Comparison of ENCODE assay signal across 11 cellular contexts in the genomic region with DNA sequence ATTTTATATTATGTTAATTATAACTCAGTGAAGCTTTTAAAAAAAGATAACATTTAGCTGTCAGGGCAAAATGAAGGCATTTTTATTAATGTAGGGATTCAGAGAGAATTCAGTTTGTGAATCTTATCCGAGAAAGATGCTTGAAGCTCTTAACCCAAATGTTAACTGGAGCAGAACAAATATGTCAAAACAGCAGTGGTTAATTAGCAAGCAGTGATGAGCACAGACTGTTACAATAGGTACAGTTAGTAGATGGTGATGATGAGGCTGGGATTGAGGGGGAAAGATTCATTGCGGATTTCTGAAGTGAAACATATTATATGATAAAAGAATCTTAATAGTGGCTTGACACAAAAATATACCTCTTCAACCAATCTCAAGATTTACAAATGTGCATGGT.
A peak's percentile ranks its signal among the peaks of the same experiment; 100 is the strongest.
DNase-seq lines count a peak whose midpoint lies in the region; ATAC-seq and TF ChIP-seq lines count a peak whose summit lies in the region.
"Had no signal": no experiment of that assay in that cellular context is flagged by ENCODE, and none has a peak within 500 bp of the region (broad histone marks: within the 10 kb centered on the region; RNA-seq: fewer than 3 reads in every experiment).

No MANE protein-coding gene starts in this region.

- no peak overlapping the region for H3K4me3 ChIP-seq in neural cell (ENCODE audit: low read length)
- H3K4me3 ChIP-seq: HAP-1 had no signal

- peak overlapping the region; percentile 34 for H3K27ac ChIP-seq in neural cell (ENCODE audit: low read length)

- no peaks in the 10 kb centered on the region for H3K9me2 ChIP-seq in neural cell (ENCODE audit: insufficient read depth, low read length)

- no peaks in the 10 kb centered on the region for H3K79me2 ChIP-seq in neural cell (replicated peaks; ENCODE audit: insufficient read depth, low read length)

- no peaks in the 10 kb centered on the region for H4K20me1 ChIP-seq in neural cell (ENCODE audit: insufficient read depth)

- in situ Hi-C loops in G401 (cut with HindIII; ENCODE audit: low sequenced_read_pairs), result no loop called here

- no peaks in the 10 kb centered on the region for H3F3A ChIP-seq in neural cell (ENCODE audit: insufficient read depth, low read length, poor library complexity, severe bottlenecking)

- no peak for ATAC-seq in HG02798 (IDR thresholded peaks at IDR 0.05; ENCODE audit: poor library complexity, unreplicated experiment)
- ATAC-seq in HG03432 (IDR thresholded peaks at IDR 0.05; ENCODE audit: unreplicated experiment), result no peak

- TF ChIP-seq RAD21 in neural cell (conservative IDR thresholded peaks at IDR 0.05), result no peak

- H3K9me3 ChIP-seq in neural cell (ENCODE audit: low read length), result no peaks in the 10 kb centered on the region
- H3K9me3 ChIP-seq: HAP-1 had no signal

- no peaks in the 10 kb centered on the region for H3K36me3 ChIP-seq in neural cell (ENCODE audit: insufficient read depth, low read length)
- H3K36me3 ChIP-seq: HAP-1 had no signal

- DNase-seq in G401 (ENCODE audit: low spot score) (peak; percentile 96), NCI-H2171 (lab: John Stamatoyannopoulos, UW) (peak; percentile 11), cerebellar cortex (ENCODE audit: low spot score) (peak; percentile 95), EL (no peak)
- DNase-seq: Calu3; CD4-positive, alpha-beta T cell; DMS 273 treated with DMSO at 0.1 percent for 48 hours had no signal

- H3K4me2 ChIP-seq in neural cell (ENCODE audit: low read length), result no peak overlapping the region

- no peak for TF ChIP-seq EP300 in neural cell (conservative IDR thresholded peaks at IDR 0.05; ENCODE audit: poor library complexity, severe bottlenecking)

- H3K9ac ChIP-seq in neural cell (ENCODE audit: low read length), result no peak overlapping the region

- no peak for TF ChIP-seq CTCF in neural cell (IDR thresholded peaks at IDR 0.05; ENCODE audit: poor library complexity, severe bottlenecking)

- H2AFZ ChIP-seq in neural cell (ENCODE audit: low read depth, low read length), result peak overlapping the region; percentile 4

- no peaks in the 10 kb centered on the region for H3K27me3 ChIP-seq in neural cell (ENCODE audit: insufficient read depth, low read depth, low read length)

TF ChIP-seq in neural cell, 6 proteins besides CTCF, POLR2A, EP300 and RAD21:
- TF ChIP-seq MXI1 (conservative IDR thresholded peaks at IDR 0.05; ENCODE audit: poor library complexity, severe bottlenecking), result no peak
